ENCODE assay signal across 8 cellular contexts in the genomic region with DNA sequence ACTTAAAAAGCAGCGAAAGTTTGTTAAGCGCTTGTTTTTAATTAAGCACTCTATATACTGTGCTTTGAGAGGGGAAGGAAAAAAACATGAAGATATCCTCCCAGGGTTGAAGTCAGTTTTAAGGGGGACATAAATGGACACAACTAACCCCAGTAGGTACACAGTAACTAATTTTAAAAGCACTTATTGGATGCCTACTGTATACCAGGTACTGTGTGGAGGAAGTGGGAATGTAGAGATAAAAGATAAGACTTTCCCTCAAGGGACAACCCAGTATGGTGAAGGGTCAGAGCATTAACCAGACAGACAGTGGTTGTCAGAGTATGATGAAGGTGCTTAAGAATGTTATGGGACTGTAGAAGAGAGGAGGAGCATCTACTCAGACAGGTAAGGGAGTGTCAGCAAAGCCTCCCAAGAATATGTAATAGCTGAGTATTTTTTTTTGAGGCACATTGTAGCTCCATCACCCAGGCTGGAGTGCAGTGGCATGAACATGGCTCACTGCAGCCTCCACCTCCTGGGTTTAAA. TPM values are rescaled to one million over a fixed set of nuclear protein-coding genes. Genes with fewer than 3 reads are reported as not detected.
DNase-seq lines count a peak whose midpoint lies in the region; ATAC-seq and TF ChIP-seq lines count a peak whose summit lies in the region.

No MANE protein-coding gene starts in this region.

- H3K27ac ChIP-seq in CD8-positive, alpha-beta T cell (ENCODE audit: low read depth, low read length) = peak overlapping the region; percentile 90
- H3K27ac ChIP-seq in PC-3 (ENCODE audit: low read length) (peak overlapping the region; percentile 75), neuronal stem cell (replicated peaks; ENCODE audit: low read length) (no peak overlapping the region)

- H3K79me1 ChIP-seq in neuronal stem cell (ENCODE audit: low read depth, low read length) = peaks cover 4% of the 10 kb centered on the region

- H4K8ac ChIP-seq in neuronal stem cell (ENCODE audit: low read depth, low read length) = no peak overlapping the region

- H3K4me3 ChIP-seq in CD8-positive, alpha-beta T cell (ENCODE audit: low read depth, low read length) = peak overlapping the region; percentile 64
- H3K4me3 ChIP-seq in PC-3 (ENCODE audit: low read length) (peak overlapping the region; percentile 82), epithelial cell of esophagus (ENCODE audit: low read length) (peak overlapping the region; percentile 91), neuronal stem cell (ENCODE audit: low read length in 2 of 2) (peak overlapping the region; percentile 63 to 87)

- H4K91ac ChIP-seq in neuronal stem cell (ENCODE audit: low read depth, low read length, poor library complexity) = no peak overlapping the region

- H3K23ac ChIP-seq in neuronal stem cell (ENCODE audit: low read depth, low read length, poor library complexity) = no peak overlapping the region

- H2AFZ ChIP-seq in PC-3 (ENCODE audit: low read length) (no peak overlapping the region), neuronal stem cell (ENCODE audit: low read length) (no peak overlapping the region)

- H2BK12ac ChIP-seq in neuronal stem cell (ENCODE audit: low read length) = no peak overlapping the region

- POLR2A ChIA-PET in CD8-positive, alpha-beta T cell (lab: Charles Lee) = no interaction called here
- POLR2A ChIA-PET in PC-3 (lab: Charles Lee; ENCODE audit: unreplicated experiment) = interaction anchor here (0.6 kb wide), 1 partner anchor 11 kb away, joined by 5 read pairs; no protein-coding TSS in a partner anchor

- H3K4me1 Mint-ChIP-seq in CD8-positive, alpha-beta T cell (ENCODE audit: low read depth) = peaks cover 73% of the 10 kb centered on the region

- no peak overlapping the region for H2BK5ac ChIP-seq in neuronal stem cell (ENCODE audit: low read length)

- H3F3A ChIP-seq in PC-3 (ENCODE audit: low read length, unreplicated experiment) = no peaks in the 10 kb centered on the region

- H3K4me1 ChIP-seq in CD8-positive, alpha-beta T cell (ENCODE audit: insufficient read depth, low read length) = peaks cover 54% of the 10 kb centered on the region
- H3K4me1 ChIP-seq in PC-3 (ENCODE audit: insufficient read depth, low read length) = peaks cover 32% of the 10 kb centered on the region
- peaks cover 5 to 8% of the 10 kb centered on the region in 2 donors for H3K4me1 ChIP-seq in neuronal stem cell (ENCODE audit: control insufficient read depth in 2 of 2, insufficient read depth in 1 of 2, low read depth in 1 of 2, low read length in 2 of 2)

- peak overlapping the region; percentile 98 for H3K4me3 Mint-ChIP-seq in CD8-positive, alpha-beta T cell

- no peak for TF ChIP-seq CTCF in CD8-positive, alpha-beta T cell (IDR thresholded peaks at IDR 0.05)
- no peak for TF ChIP-seq CTCF in PC-3 (conservative IDR thresholded peaks at IDR 0.05; ENCODE audit: low read depth, low read length)
- TF ChIP-seq CTCF in epithelial cell of esophagus (IDR thresholded peaks at IDR 0.05; ENCODE audit: insufficient read depth, low read depth, low read length, missing control alignments) = no peak

- H3K36me3 Mint-ChIP-seq in CD8-positive, alpha-beta T cell = peaks cover 42% of the 10 kb centered on the region

- no TSS peak for BruUV-seq in PC-3 (replicated peaks; lab: Mats Ljungman, UMichigan)

- no peak overlapping the region for H3K14ac ChIP-seq in neuronal stem cell (ENCODE audit: low read length)

- no peaks in the 10 kb centered on the region for H3K27me3 Mint-ChIP-seq in CD8-positive, alpha-beta T cell (ENCODE audit: low read depth)

- H3K9me3 ChIP-seq in CD8-positive, alpha-beta T cell (ENCODE audit: low read length) = no peaks in the 10 kb centered on the region
- no peaks in the 10 kb centered on the region for H3K9me3 ChIP-seq in PC-3 (ENCODE audit: low read length)
- H3K9me3 ChIP-seq in neuronal stem cell (replicated peaks in 1 of 2; ENCODE audit: control insufficient read depth in 2 of 2, insufficient read depth in 1 of 2, low read depth in 1 of 2, low read length in 2 of 2) = no peaks in the 10 kb centered on the region

- WGBS in neuronal stem cell (ENCODE audit: extremely low coverage in 2 of 2, insufficient read length in 2 of 2, insufficient replicate concordance in 1 of 2), 2 donors = no CpG with 5 or more reads among the region's 2 CpGs

- DNase-seq in CD8-positive, alpha-beta T cell = no peak
- DNase-seq in PC-3 = peak; percentile 41
- peak; percentile 81 for DNase-seq in epithelial cell of esophagus (ENCODE audit: low read depth)
- DNase-seq in neuronal stem cell (ENCODE audit: low spot score) = no peak
- no peak for DNase-seq in mesenteric fat pad (ENCODE audit: low spot score)
- DNase-seq in A172 (ENCODE audit: low spot score) = no peak

- no peak overlapping the region for H2BK15ac ChIP-seq in neuronal stem cell (ENCODE audit: low read length)

- no peaks in the 10 kb centered on the region for H3K27me3 ChIP-seq in CD8-positive, alpha-beta T cell (ENCODE audit: insufficient read depth, low read length)
- H3K27me3 ChIP-seq in PC-3 (ENCODE audit: low read length) = no peaks in the 10 kb centered on the region
- H3K27me3 ChIP-seq in neuronal stem cell (ENCODE audit: control insufficient read depth in 3 of 3, insufficient read depth in 3 of 3, low read depth in 1 of 3, low read length in 3 of 3) = peaks cover 0 to 2% (median 0%) of the 10 kb centered on the region in 3 experiments

- H3K4me2 ChIP-seq in PC-3 (ENCODE audit: low read length) (peak overlapping the region; percentile 95), neuronal stem cell (ENCODE audit: insufficient read depth, low read length, poor library complexity, severe bottlenecking) (peak overlapping the region; percentile 93)

- no peak for ATAC-seq in CD8-positive, alpha-beta T cell
- ATAC-seq in PC-3 = no peak
- no peak for ATAC-seq in HG02678 (IDR thresholded peaks at IDR 0.05; ENCODE audit: unreplicated experiment)
- no peak for ATAC-seq in GM18909 (IDR thresholded peaks at IDR 0.05; ENCODE audit: poor library complexity, unreplicated experiment)

- peak overlapping the region; percentile 99 for H3K27ac Mint-ChIP-seq in CD8-positive, alpha-beta T cell

- H3K79me2 ChIP-seq in PC-3 (ENCODE audit: low read length) = peaks cover 63% of the 10 kb centered on the region

- H3K18ac ChIP-seq in neuronal stem cell (ENCODE audit: low read length) = no peak overlapping the region

- intact Hi-C loops in CD8-positive, alpha-beta T cell (cut with DNase I, micrococcal nuclease) = loop anchor here in 1 of 2 experiments (5.0 kb wide), 1 partner anchor 110 kb away; no protein-coding TSS in a partner anchor
- intact Hi-C loops in PC-3 (cut with micrococcal nuclease) = no loop called here

- H3K9ac ChIP-seq in PC-3 (ENCODE audit: low read length) (peak overlapping the region; percentile 91), neuronal stem cell (ENCODE audit: low read depth, low read length, poor library complexity) (no peak overlapping the region)

- CTCF ChIA-PET in CD8-positive, alpha-beta T cell (lab: Charles Lee) = interaction anchor here (0.6 kb wide), 1 partner anchor 37 kb away, joined by 3 read pairs; no protein-coding TSS in a partner anchor
- CTCF ChIA-PET in PC-3 (lab: Charles Lee) = no interaction called here

- no peak overlapping the region for H2AK5ac ChIP-seq in neuronal stem cell (ENCODE audit: low read depth, low read length)

- peaks cover 43% of the 10 kb centered on the region for H4K20me1 ChIP-seq in PC-3 (ENCODE audit: low read length)

- no peaks in the 10 kb centered on the region for H3K9me2 ChIP-seq in PC-3 (replicated peaks; ENCODE audit: low read length)

- no peak overlapping the region for H2BK120ac ChIP-seq in neuronal stem cell (ENCODE audit: low read depth, low read length)

- peaks cover 3% of the 10 kb centered on the region for H3K36me3 ChIP-seq in CD8-positive, alpha-beta T cell (ENCODE audit: insufficient read depth, low read length)
- H3K36me3 ChIP-seq in PC-3 (ENCODE audit: low read depth, low read length) (peaks cover 8% of the 10 kb centered on the region; the same call in 1 of the 2 replicates), neuronal stem cell (replicated peaks in 1 of 2; ENCODE audit: control insufficient read depth in 2 of 2, insufficient read depth in 2 of 2, low read length in 2 of 2) (peaks cover 7 to 45% of the 10 kb centered on the region in 2 donors)

- no peak overlapping the region for H3K4ac ChIP-seq in neuronal stem cell (ENCODE audit: low read length)

- no peaks in the 10 kb centered on the region for H3K9me3 Mint-ChIP-seq in CD8-positive, alpha-beta T cell

RNA-seq across cellular contexts. Expression of gene ABCF1, which starts 0.9 kb away (rescaled TPM):
- total RNA-seq in CD8-positive, alpha-beta T cell = 100 to 1,000 TPM; 121 to 130 TPM
- 67.3 and 77.3 TPM in 2 replicates for total RNA-seq in PC-3 (2014; rRNA removed)
- 66.4 TPM for polyA plus RNA-seq in neuronal stem cell (2013, experiment 1 of 2)
- polyA plus RNA-seq in neuronal stem cell (2013, experiment 2 of 2) = 63.9 TPM
- 59.2 TPM for total RNA-seq in mesenteric fat pad
- 45.6 and 45.7 TPM in 2 replicates for total RNA-seq in A172 (2014; rRNA removed; shearing (Covaris generic))

RNA-seq across cellular contexts. Expression of gene PRR3, which starts 15.0 kb away (rescaled TPM):
- 10 to 100 TPM; 11.3 to 13.3 TPM for total RNA-seq in CD8-positive, alpha-beta T cell
- total RNA-seq in PC-3 (2014; rRNA removed) = 4.8 and 6.1 TPM in 2 replicates
- 44.2 TPM for polyA plus RNA-seq in neuronal stem cell (2013, experiment 1 of 2)
- polyA plus RNA-seq in neuronal stem cell (2013, experiment 2 of 2) = 43.6 TPM
- 9.2 TPM for total RNA-seq in mesenteric fat pad
- total RNA-seq in A172 (2014; rRNA removed; shearing (Covaris generic)) = 5.5 and 7.6 TPM in 2 replicates

RNA-seq across cellular contexts. Expression of gene GNL1, which starts 15.9 kb away (rescaled TPM):
- 100 to 1,000 TPM; 148 to 159 TPM for total RNA-seq in CD8-positive, alpha-beta T cell
- total RNA-seq in PC-3 (2014; rRNA removed) = 34.7 and 46.7 TPM in 2 replicates
- 22.0 TPM for polyA plus RNA-seq in neuronal stem cell (2013, experiment 1 of 2)
- polyA plus RNA-seq in neuronal stem cell (2013, experiment 2 of 2) = 21.0 TPM
- total RNA-seq in mesenteric fat pad = 65.8 TPM
- total RNA-seq in A172 (2014; rRNA removed; shearing (Covaris generic)) = 15.0 and 28.2 TPM in 2 replicates

RNA-seq across cellular contexts. Expression of gene PPP1R10, which starts 44.9 kb away (rescaled TPM):
- 10 to 100 TPM; 85.5 to 95.4 TPM for total RNA-seq in CD8-positive, alpha-beta T cell
- 44.2 and 44.5 TPM in 2 replicates for total RNA-seq in PC-3 (2014; rRNA removed)
- polyA plus RNA-seq in neuronal stem cell (2013, experiment 1 of 2) = 85.6 TPM
- polyA plus RNA-seq in neuronal stem cell (2013, experiment 2 of 2) = 93.7 TPM
- 49.1 TPM for total RNA-seq in mesenteric fat pad
- 22.6 and 28.2 TPM in 2 replicates for total RNA-seq in A172 (2014; rRNA removed; shearing (Covaris generic))

RNA-seq across cellular contexts. Expression of gene MRPS18B, which starts 45.5 kb away (rescaled TPM):
- 10 to 100 TPM; 13.5 to 16.4 TPM for total RNA-seq in CD8-positive, alpha-beta T cell
- total RNA-seq in PC-3 (2014; rRNA removed) (69.9 and 91.0 TPM in 2 replicates), mesenteric fat pad (44.4 TPM)
- 34.2 TPM for polyA plus RNA-seq in neuronal stem cell (2013, experiment 1 of 2)
- 37.0 TPM for polyA plus RNA-seq in neuronal stem cell (2013, experiment 2 of 2)
- total RNA-seq in A172 (2014; rRNA removed; shearing (Covaris generic)) = 76.8 and 82.8 TPM in 2 replicates

Comparison
In these comparisons a context has a peak if more than half of its experiments do, and no peak if none do; other contexts are left out.
1. DNase-seq: peak in PC-3 (single experiment) and epithelial cell of esophagus (single experiment); none in CD8-positive, alpha-beta T cell (0 of 7), neuronal stem cell (single experiment), mesenteric fat pad (single experiment) and A172 (single experiment).
2. Peak in every context shown above with its lines, with median percentiles within 50 percentile points of each other: H3K4me3 ChIP-seq.